In genomic region chr14:104934380-104934733, GRCh38 we compare ENCODE assay signal across 13 cellular contexts. TPM values are rescaled to one million over a fixed set of nuclear protein-coding genes. Genes with fewer than 3 reads are reported as not detected.
A peak's percentile ranks its signal among the peaks of the same experiment; 100 is the strongest.
DNase-seq lines count a peak whose midpoint lies in the region; ATAC-seq and TF ChIP-seq lines count a peak whose summit lies in the region.
"Had no signal": no experiment of that assay in that cellular context is flagged by ENCODE, and none has a peak within 500 bp of the region (broad histone marks: within the 10 kb centered on the region; RNA-seq: fewer than 3 reads in every experiment).

No MANE protein-coding gene starts in this region.

- CTCF ChIA-PET in CD4-positive, alpha-beta memory T cell (lab: Charles Lee; ENCODE audit: partially characterized antibody) = interaction anchor here (1.4 to 2.6 kb wide), 2 partner anchors 111 to 114 kb away, joined by 3 to 13 read pairs; no protein-coding TSS in a partner anchor

- no peaks in the 10 kb centered on the region for H3K4me1 ChIP-seq in CD4-positive, alpha-beta memory T cell (ENCODE audit: insufficient read depth, low read length)
- peaks cover 0 to 28% (median 12%) of the 10 kb centered on the region in 4 donors for H3K4me1 ChIP-seq in tibial nerve

- no peak for DNase-seq in CD4-positive, alpha-beta memory T cell
- peak; percentile 46 for DNase-seq in H7
- no peak for DNase-seq in natural killer cell
- no peak for DNase-seq in tibial nerve (ENCODE audit: low spot score in 2 of 2)
- DNase-seq in stimulated activated CD4-positive, alpha-beta T cell treated with anti-CD3 and anti-CD28 coated beads, Interleukin-15, amount 100 ng/mL, for 24 hours = no peak
- no peak for DNase-seq in NCI-H510A treated with DMSO at 0.1 percent for 48 hours (lab: John Stamatoyannopoulos, UW)
- DNase-seq: SHP77 treated with DMSO at 0.1 percent for 48 hours had no signal

- H3K36me3 ChIP-seq in CD4-positive, alpha-beta memory T cell (ENCODE audit: insufficient read depth, low read length) = no peaks in the 10 kb centered on the region
- H3K36me3 ChIP-seq in H7 (replicated peaks; ENCODE audit: control insufficient read depth, insufficient read depth, low read length) (no peaks in the 10 kb centered on the region), tibial nerve (no peaks in the 10 kb centered on the region)
- H3K36me3 ChIP-seq: ascending aorta had no signal

- peak overlapping the region; percentile 16 to 90 (median 72) for H3K4me3 Mint-ChIP-seq in CD4-positive, alpha-beta memory T cell
- H3K4me3 Mint-ChIP-seq in brain (peak overlapping the region; percentile 76 to 92 (median 78)), natural killer cell (peak overlapping the region; percentile 77)

- no peak for TF ChIP-seq EP300 in tibial nerve (IDR thresholded peaks at IDR 0.05)

- H3K9me3 ChIP-seq in CD4-positive, alpha-beta memory T cell (ENCODE audit: control insufficient read depth in 1 of 2, low read length in 2 of 2) = no peaks in the 10 kb centered on the region
- H3K9me3 ChIP-seq in tibial nerve = no peaks in the 10 kb centered on the region
- H3K9me3 ChIP-seq: ascending aorta had no signal

- no peaks in the 10 kb centered on the region for H3K9me3 Mint-ChIP-seq in CD4-positive, alpha-beta memory T cell
- peaks cover 0 to 2% (median 0%) of the 10 kb centered on the region in 5 experiments for H3K9me3 Mint-ChIP-seq in brain
- no peaks in the 10 kb centered on the region for H3K9me3 Mint-ChIP-seq in natural killer cell

- no peaks in the 10 kb centered on the region for H3K36me3 Mint-ChIP-seq in CD4-positive, alpha-beta memory T cell
- H3K36me3 Mint-ChIP-seq in brain (peaks cover 8% of the 10 kb centered on the region), natural killer cell (no peaks in the 10 kb centered on the region)

- H3K4me1 Mint-ChIP-seq in CD4-positive, alpha-beta memory T cell = peaks cover 2 to 9% (median 3%) of the 10 kb centered on the region in 4 donors
- H3K4me1 Mint-ChIP-seq in brain = peaks cover 5% of the 10 kb centered on the region
- peaks cover 0 to 5% of the 10 kb centered on the region in 2 donors for H3K4me1 Mint-ChIP-seq in natural killer cell

- no peak overlapping the region for H3K4me3 ChIP-seq in CD4-positive, alpha-beta memory T cell (ENCODE audit: low read length in 2 of 2)
- H3K4me3 ChIP-seq in H7 (ENCODE audit: insufficient read depth, low read depth, low read length) (peak overlapping the region; percentile 22; the same call in 1 of the 2 replicates), tibial nerve (no peak overlapping the region)

- no peak overlapping the region for H3K27ac ChIP-seq in CD4-positive, alpha-beta memory T cell (ENCODE audit: low read depth, low read length)
- H3K27ac ChIP-seq in tibial nerve = no peak overlapping the region
- H3K27ac ChIP-seq: ascending aorta, epithelial cell of prostate, HL-60 had no signal

- 68 to 70% methylated on average over 3 of the region's 3 CpGs for WGBS in tibial nerve, 2 donors

- intact Hi-C loops in CD4-positive, alpha-beta memory T cell (cut with micrococcal nuclease) = no loop called here
- intact Hi-C loops in natural killer cell (cut with micrococcal nuclease) = no loop called here

- POLR2A ChIA-PET in CD4-positive, alpha-beta memory T cell (lab: Charles Lee; ENCODE audit: partially characterized antibody) = no interaction called here

- TF ChIP-seq CTCF in brain (conservative IDR thresholded peaks at IDR 0.05) (no peak), natural killer cell (IDR thresholded peaks at IDR 0.05) (no peak), tibial nerve (IDR thresholded peaks at IDR 0.05) (no peak)

- TF ChIP-seq POLR2A in tibial nerve (IDR thresholded peaks at IDR 0.05) = no peak

- peak overlapping the region in 2 of 7 donors; percentile 9 to 64 for H3K27ac Mint-ChIP-seq in CD4-positive, alpha-beta memory T cell
- H3K27ac Mint-ChIP-seq in brain (peak overlapping the region in 3 of 5 experiments; percentile 40 to 86 (median 85)), natural killer cell (peak overlapping the region in 1 of 2 donors; percentile 2)

- ATAC-seq in natural killer cell (no peak), HG02852 (IDR thresholded peaks at IDR 0.05; ENCODE audit: unreplicated experiment) (no peak)

- peaks cover 6 to 11% of the 10 kb centered on the region in 2 donors for H3K27me3 Mint-ChIP-seq in CD4-positive, alpha-beta memory T cell
- H3K27me3 Mint-ChIP-seq in brain (peaks cover 2% of the 10 kb centered on the region), natural killer cell (ENCODE audit: low read depth in 2 of 2) (peaks cover 12 to 17% of the 10 kb centered on the region in 2 donors)

- H3K27me3 ChIP-seq in CD4-positive, alpha-beta memory T cell (ENCODE audit: insufficient read depth, low read length) = no peaks in the 10 kb centered on the region
- H3K27me3 ChIP-seq in H7 (ENCODE audit: control insufficient read depth, insufficient read depth, low read length) = peaks cover 43% of the 10 kb centered on the region
- no peaks in the 10 kb centered on the region for H3K27me3 ChIP-seq in tibial nerve
- H3K27me3 ChIP-seq: ascending aorta had no signal

RNA-seq across cellular contexts. Expression of gene PLD4, which starts 9.7 kb away (rescaled TPM):
- total RNA-seq in CD4-positive, alpha-beta memory T cell = not detected
- polyA plus RNA-seq in CD4-positive, alpha-beta memory T cell = under 1 TPM in 1 of 2 donors, not detected in 1; 0.68 TPM
- total RNA-seq in H7 (2014; rRNA removed; shearing (Covaris generic)) = 0.11 TPM in 1 of 2 replicates, not detected in the other
- polyA plus RNA-seq in brain (ENCODE audit: insufficient read depth, low read depth, low replicate concordance) = 6.0 TPM
- 1 to 10 TPM; 1.7 to 7.2 (median 2.9) TPM for total RNA-seq in natural killer cell
- total RNA-seq in tibial nerve = 1 to 10 TPM in 1 of 4 donors, not detected in 3; 2.4 TPM
- total RNA-seq: ascending aorta, NCI-H460 had no signal

RNA-seq across cellular contexts. Expression of gene AHNAK2, which starts 43.8 kb away (rescaled TPM):
- under 1 TPM; 0.06 to 0.15 TPM for total RNA-seq in CD4-positive, alpha-beta memory T cell
- not detected for polyA plus RNA-seq in CD4-positive, alpha-beta memory T cell
- total RNA-seq in H7 (2014; rRNA removed; shearing (Covaris generic)) = 2.0 and 2.3 TPM in 2 replicates
- 6.6 TPM for polyA plus RNA-seq in brain (ENCODE audit: insufficient read depth, low read depth, low replicate concordance)
- total RNA-seq in natural killer cell = under 1 TPM in 1 of 3 donors, not detected in 2; 0.05 TPM
- total RNA-seq in tibial nerve = 100 to 1,000 TPM in 3 of 4 donors, 10 to 100 TPM in 1; 31.2 to 152 (median 118) TPM

RNA-seq across cellular contexts. Expression of gene CLBA1, which starts 51.2 kb away (rescaled TPM):
- total RNA-seq in CD4-positive, alpha-beta memory T cell = 1 to 10 TPM; 1.3 to 1.6 TPM
- polyA plus RNA-seq in CD4-positive, alpha-beta memory T cell = 1 to 10 TPM; 1.2 to 1.3 TPM
- 3.5 and 3.7 TPM in 2 replicates for total RNA-seq in H7 (2014; rRNA removed; shearing (Covaris generic))
- polyA plus RNA-seq in brain (ENCODE audit: insufficient read depth, low read depth, low replicate concordance) = 15.8 TPM
- total RNA-seq in natural killer cell (1 to 10 TPM; 1.2 to 1.8 (median 1.3) TPM), tibial nerve (10 to 100 TPM; 10.1 to 21.0 (median 12.8) TPM)
